In the genomic region with DNA sequence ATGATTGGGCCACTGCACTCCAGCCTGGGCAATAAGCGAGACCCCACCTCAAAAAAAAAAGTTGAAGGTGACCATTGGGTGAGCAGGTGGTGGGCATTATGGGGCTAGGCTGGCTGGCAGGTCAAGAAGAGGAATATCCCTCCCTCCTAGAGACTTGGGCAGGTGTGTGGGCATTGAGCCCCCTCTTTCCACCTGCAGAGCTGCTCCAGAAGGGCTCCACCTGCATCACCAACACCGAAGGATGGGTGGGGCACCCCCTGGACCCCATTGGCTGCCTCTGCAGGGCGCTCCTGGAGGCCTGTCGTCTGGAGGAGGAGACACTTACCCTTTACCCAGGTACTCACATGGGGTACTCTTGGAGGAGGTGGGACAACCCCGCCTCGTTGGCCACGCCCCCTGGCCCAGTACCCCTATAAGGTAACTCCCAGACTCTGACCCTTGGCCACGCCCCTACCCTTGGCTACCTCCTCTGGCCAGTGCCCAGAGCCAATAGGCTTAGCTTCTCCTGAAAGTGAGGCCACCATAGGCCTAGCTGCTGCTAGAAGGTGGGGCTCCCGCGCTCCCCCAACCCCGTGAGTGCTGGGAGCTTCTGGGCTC, we compare ENCODE assay signal across 9 cellular contexts.
DNase-seq lines count a peak whose midpoint lies in the region; ATAC-seq and TF ChIP-seq lines count a peak whose summit lies in the region.
"Had no signal": no experiment of that assay in that cellular context is flagged by ENCODE, and none has a peak within 500 bp of the region (broad histone marks: within the 10 kb centered on the region; RNA-seq: fewer than 3 reads in every experiment).

No MANE protein-coding gene starts in this region.

- peak overlapping the region; percentile 61 for H3K4me2 ChIP-seq in SU-DHL-6 (ENCODE audit: low read depth, low read length, poor library complexity, severe bottlenecking)

- H3K9ac ChIP-seq in SU-DHL-6 (ENCODE audit: low read length): peak overlapping the region; percentile 60

- H3K27ac ChIP-seq in SU-DHL-6 (ENCODE audit: low read depth, low read length) (peak overlapping the region; percentile 57), brain microvascular endothelial cell (no peak overlapping the region)

- ATAC-seq in HG02938 (IDR thresholded peaks at IDR 0.05; ENCODE audit: unreplicated experiment): no peak

- no peaks in the 10 kb centered on the region for H3K9me2 ChIP-seq in SU-DHL-6 (replicated peaks; ENCODE audit: insufficient read depth, low read length)

- no peak for TF ChIP-seq CTCF in SU-DHL-6 (IDR thresholded peaks at IDR 0.05; ENCODE audit: insufficient read depth, low read length, poor library complexity, severe bottlenecking)
- TF ChIP-seq CTCF in brain microvascular endothelial cell (IDR thresholded peaks at IDR 0.05; ENCODE audit: low read depth, low read length, missing control alignments): no peak

- peak; percentile 39 for DNase-seq in stimulated activated CD4-positive, alpha-beta T cell treated with anti-CD3 and anti-CD28 coated beads, Interleukin-15, amount 100 ng/mL, for 24 hours
- DNase-seq in stimulated activated CD4-positive, alpha-beta T cell treated with anti-CD3 and anti-CD28 coated beads, Interleukin-4, amount 100 ng/mL, for 24 hours: no peak
- DNase-seq in GOT3 (lab: John Stamatoyannopoulos, UW): no peak
- DNase-seq in brain microvascular endothelial cell: no peak
- no peak for DNase-seq in GM19240 (ENCODE audit: insufficient read length, low spot score)
- DNase-seq: activated CD4-positive, CD25-positive, alpha-beta regulatory T cell had no signal

- in situ Hi-C loops in brain microvascular endothelial cell (cut with HindIII; ENCODE audit: low pct_ligation_motif_present, low sequenced_read_pairs): no loop called here

- no peaks in the 10 kb centered on the region for H3K27me3 ChIP-seq in SU-DHL-6 (ENCODE audit: low read length)
- no peaks in the 10 kb centered on the region for H3K27me3 ChIP-seq in brain microvascular endothelial cell (replicated peaks)

- no peak overlapping the region for H2AFZ ChIP-seq in SU-DHL-6 (ENCODE audit: low read depth, low read length, severe bottlenecking)

- H4K20me1 ChIP-seq in SU-DHL-6 (ENCODE audit: low read depth, low read length): no peaks in the 10 kb centered on the region

- H3K4me3 ChIP-seq in SU-DHL-6 (ENCODE audit: insufficient read depth, low read length, poor library complexity, severe bottlenecking) (peak overlapping the region; percentile 51), iPS-18c (ENCODE audit: insufficient read depth, low read depth, low read length) (peak overlapping the region; percentile 76), brain microvascular endothelial cell (ENCODE audit: low read depth, low read length) (no peak overlapping the region)

- no peaks in the 10 kb centered on the region for H3K36me3 ChIP-seq in SU-DHL-6 (ENCODE audit: low read length)
- H3K36me3 ChIP-seq in brain microvascular endothelial cell (replicated peaks): peaks cover 47% of the 10 kb centered on the region

- H3F3A ChIP-seq in SU-DHL-6 (ENCODE audit: insufficient read depth): no peaks in the 10 kb centered on the region

- no peaks in the 10 kb centered on the region for H3K9me3 ChIP-seq in SU-DHL-6 (ENCODE audit: insufficient read depth, low read length)
- H3K9me3 ChIP-seq in iPS-18c (ENCODE audit: control insufficient read depth, insufficient read depth, low read length): no peaks in the 10 kb centered on the region

- no peaks in the 10 kb centered on the region for H3K79me2 ChIP-seq in SU-DHL-6 (ENCODE audit: insufficient read depth, low read length)
